Comparison of ENCODE assay signal across 1 cellular context in the genomic region with DNA sequence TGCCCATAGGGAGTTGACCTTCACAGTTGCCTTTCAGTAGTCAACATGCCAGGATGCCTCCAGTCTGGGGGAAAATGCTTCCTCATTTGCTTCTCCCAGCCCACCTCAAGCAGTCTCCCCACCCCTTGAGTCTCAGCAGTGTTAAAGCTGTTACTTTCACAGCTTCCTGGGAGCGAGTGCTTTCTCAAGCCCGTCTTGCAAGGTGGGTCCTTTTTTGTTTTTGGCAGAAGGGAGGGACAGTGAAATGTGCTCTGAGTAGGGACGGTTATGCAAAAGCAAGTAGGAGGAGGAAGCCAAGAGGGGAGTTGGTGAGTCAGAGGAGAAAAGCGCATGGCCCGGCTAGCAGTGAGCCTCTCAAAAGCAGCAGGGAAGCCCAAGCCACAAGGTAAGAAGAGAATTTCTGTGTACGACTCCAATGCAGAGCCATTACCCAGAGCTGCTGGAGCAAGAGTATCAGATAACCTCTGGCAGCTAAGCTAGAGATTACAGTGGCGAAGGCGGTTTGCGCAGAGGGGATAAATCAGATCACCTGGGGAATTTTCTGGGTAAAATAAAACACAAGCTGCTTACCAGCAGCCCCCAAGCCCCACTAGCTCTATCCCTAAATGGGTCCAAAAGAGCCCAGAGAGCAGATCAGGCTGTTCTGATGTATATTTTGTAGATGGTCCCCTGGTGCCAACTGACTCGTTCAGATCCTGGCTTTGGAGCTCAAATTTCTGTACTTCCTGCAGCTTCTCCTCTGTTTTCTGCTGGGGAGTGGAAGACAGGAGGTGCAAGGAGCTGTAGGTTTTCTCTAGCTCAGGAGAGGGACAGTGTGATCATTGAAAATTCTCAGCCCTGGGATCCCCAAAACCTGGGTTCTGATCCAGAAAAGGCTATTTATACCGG.
TF ChIP-seq lines count a peak whose summit lies in the region.

CHST4 (plus strand) TSS at position 316 of the 888 bp plus-strand sequence. CDS start 10,252 bp downstream, outside the sequence.

TF ChIP-seq in WTC11, 78 proteins besides CTCF, POLR2A, EP300 and RAD21 (continued from another document):
- TF ChIP-seq, protein P1, sequence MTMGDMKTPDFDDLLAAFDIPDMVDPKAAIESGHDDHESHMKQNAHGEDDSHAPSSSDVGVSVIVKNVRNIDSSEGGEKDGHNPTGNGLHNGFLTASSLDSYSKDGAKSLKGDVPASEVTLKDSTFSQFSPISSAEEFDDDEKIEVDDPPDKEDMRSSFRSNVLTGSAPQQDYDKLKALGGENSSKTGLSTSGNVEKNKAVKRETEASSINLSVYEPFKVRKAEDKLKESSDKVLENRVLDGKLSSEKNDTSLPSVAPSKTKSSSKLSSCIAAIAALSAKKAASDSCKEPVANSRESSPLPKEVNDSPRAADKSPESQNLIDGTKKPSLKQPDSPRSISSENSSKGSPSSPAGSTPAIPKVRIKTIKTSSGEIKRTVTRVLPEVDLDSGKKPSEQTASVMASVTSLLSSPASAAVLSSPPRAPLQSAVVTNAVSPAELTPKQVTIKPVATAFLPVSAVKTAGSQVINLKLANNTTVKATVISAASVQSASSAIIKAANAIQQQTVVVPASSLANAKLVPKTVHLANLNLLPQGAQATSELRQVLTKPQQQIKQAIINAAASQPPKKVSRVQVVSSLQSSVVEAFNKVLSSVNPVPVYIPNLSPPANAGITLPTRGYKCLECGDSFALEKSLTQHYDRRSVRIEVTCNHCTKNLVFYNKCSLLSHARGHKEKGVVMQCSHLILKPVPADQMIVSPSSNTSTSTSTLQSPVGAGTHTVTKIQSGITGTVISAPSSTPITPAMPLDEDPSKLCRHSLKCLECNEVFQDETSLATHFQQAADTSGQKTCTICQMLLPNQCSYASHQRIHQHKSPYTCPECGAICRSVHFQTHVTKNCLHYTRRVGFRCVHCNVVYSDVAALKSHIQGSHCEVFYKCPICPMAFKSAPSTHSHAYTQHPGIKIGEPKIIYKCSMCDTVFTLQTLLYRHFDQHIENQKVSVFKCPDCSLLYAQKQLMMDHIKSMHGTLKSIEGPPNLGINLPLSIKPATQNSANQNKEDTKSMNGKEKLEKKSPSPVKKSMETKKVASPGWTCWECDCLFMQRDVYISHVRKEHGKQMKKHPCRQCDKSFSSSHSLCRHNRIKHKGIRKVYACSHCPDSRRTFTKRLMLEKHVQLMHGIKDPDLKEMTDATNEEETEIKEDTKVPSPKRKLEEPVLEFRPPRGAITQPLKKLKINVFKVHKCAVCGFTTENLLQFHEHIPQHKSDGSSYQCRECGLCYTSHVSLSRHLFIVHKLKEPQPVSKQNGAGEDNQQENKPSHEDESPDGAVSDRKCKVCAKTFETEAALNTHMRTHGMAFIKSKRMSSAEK (CRISPR knock-in tag; IDR thresholded peaks at IDR 0.05; ENCODE audit: borderline replicate concordance): no peak
- TF ChIP-seq ZNF423 (CRISPR knock-in tag; IDR thresholded peaks at IDR 0.05) (0 out of 2 replicates have a peak, but pooled peaks have one; percentile 39), ZNF219 (CRISPR knock-in tag; IDR thresholded peaks at IDR 0.05; ENCODE audit: borderline replicate concordance) (no peak), ZNF671 (CRISPR knock-in tag; IDR thresholded peaks at IDR 0.05) (no peak), FOXP4 (CRISPR knock-in tag; IDR thresholded peaks at IDR 0.05) (peak; percentile 35; the same call in 1 of the 2 replicates), SP1 (CRISPR knock-in tag; conservative IDR thresholded peaks at IDR 0.05) (0 out of 2 replicates have a peak, but pooled peaks have one; percentile 56), FOXK1 (CRISPR knock-in tag; IDR thresholded peaks at IDR 0.05) (peak; percentile 22; the same call in 1 of the 2 replicates), KAT7 (CRISPR knock-in tag; IDR thresholded peaks at IDR 0.05; ENCODE audit: borderline replicate concordance) (no peak; the same call in 1 of the 2 replicates), ZNF121 (CRISPR knock-in tag; IDR thresholded peaks at IDR 0.05) (peak; percentile 94), IRF2 (CRISPR knock-in tag; IDR thresholded peaks at IDR 0.05; ENCODE audit: borderline replicate concordance, low read depth) (no peak), FOXP1 (CRISPR knock-in tag; IDR thresholded peaks at IDR 0.05; ENCODE audit: borderline replicate concordance) (peak; percentile 28; the same call in 1 of the 2 replicates), HMGA2 (CRISPR knock-in tag; IDR thresholded peaks at IDR 0.05) (no peak), ATF1 (CRISPR knock-in tag; IDR thresholded peaks at IDR 0.05) (no peak), GRHL2 (CRISPR knock-in tag; IDR thresholded peaks at IDR 0.05; ENCODE audit: insufficient replicate concordance, severe bottlenecking) (no peak), PRRX2 (CRISPR knock-in tag; IDR thresholded peaks at IDR 0.05) (no peak), ATF6 (CRISPR knock-in tag; IDR thresholded peaks at IDR 0.05) (no peak)
- TF ChIP-seq, protein P2, sequence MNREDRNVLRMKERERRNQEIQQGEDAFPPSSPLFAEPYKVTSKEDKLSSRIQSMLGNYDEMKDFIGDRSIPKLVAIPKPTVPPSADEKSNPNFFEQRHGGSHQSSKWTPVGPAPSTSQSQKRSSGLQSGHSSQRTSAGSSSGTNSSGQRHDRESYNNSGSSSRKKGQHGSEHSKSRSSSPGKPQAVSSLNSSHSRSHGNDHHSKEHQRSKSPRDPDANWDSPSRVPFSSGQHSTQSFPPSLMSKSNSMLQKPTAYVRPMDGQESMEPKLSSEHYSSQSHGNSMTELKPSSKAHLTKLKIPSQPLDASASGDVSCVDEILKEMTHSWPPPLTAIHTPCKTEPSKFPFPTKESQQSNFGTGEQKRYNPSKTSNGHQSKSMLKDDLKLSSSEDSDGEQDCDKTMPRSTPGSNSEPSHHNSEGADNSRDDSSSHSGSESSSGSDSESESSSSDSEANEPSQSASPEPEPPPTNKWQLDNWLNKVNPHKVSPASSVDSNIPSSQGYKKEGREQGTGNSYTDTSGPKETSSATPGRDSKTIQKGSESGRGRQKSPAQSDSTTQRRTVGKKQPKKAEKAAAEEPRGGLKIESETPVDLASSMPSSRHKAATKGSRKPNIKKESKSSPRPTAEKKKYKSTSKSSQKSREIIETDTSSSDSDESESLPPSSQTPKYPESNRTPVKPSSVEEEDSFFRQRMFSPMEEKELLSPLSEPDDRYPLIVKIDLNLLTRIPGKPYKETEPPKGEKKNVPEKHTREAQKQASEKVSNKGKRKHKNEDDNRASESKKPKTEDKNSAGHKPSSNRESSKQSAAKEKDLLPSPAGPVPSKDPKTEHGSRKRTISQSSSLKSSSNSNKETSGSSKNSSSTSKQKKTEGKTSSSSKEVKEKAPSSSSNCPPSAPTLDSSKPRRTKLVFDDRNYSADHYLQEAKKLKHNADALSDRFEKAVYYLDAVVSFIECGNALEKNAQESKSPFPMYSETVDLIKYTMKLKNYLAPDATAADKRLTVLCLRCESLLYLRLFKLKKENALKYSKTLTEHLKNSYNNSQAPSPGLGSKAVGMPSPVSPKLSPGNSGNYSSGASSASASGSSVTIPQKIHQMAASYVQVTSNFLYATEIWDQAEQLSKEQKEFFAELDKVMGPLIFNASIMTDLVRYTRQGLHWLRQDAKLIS (CRISPR knock-in tag; IDR thresholded peaks at IDR 0.05; ENCODE audit: borderline replicate concordance): no peak
- TF ChIP-seq, protein P3, sequence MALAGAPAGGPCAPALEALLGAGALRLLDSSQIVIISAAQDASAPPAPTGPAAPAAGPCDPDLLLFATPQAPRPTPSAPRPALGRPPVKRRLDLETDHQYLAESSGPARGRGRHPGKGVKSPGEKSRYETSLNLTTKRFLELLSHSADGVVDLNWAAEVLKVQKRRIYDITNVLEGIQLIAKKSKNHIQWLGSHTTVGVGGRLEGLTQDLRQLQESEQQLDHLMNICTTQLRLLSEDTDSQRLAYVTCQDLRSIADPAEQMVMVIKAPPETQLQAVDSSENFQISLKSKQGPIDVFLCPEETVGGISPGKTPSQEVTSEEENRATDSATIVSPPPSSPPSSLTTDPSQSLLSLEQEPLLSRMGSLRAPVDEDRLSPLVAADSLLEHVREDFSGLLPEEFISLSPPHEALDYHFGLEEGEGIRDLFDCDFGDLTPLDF (CRISPR knock-in tag; IDR thresholded peaks at IDR 0.05): no peak
- TF ChIP-seq, protein P4, sequence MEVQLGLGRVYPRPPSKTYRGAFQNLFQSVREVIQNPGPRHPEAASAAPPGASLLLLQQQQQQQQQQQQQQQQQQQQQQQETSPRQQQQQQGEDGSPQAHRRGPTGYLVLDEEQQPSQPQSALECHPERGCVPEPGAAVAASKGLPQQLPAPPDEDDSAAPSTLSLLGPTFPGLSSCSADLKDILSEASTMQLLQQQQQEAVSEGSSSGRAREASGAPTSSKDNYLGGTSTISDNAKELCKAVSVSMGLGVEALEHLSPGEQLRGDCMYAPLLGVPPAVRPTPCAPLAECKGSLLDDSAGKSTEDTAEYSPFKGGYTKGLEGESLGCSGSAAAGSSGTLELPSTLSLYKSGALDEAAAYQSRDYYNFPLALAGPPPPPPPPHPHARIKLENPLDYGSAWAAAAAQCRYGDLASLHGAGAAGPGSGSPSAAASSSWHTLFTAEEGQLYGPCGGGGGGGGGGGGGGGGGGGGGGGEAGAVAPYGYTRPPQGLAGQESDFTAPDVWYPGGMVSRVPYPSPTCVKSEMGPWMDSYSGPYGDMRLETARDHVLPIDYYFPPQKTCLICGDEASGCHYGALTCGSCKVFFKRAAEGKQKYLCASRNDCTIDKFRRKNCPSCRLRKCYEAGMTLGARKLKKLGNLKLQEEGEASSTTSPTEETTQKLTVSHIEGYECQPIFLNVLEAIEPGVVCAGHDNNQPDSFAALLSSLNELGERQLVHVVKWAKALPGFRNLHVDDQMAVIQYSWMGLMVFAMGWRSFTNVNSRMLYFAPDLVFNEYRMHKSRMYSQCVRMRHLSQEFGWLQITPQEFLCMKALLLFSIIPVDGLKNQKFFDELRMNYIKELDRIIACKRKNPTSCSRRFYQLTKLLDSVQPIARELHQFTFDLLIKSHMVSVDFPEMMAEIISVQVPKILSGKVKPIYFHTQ (CRISPR knock-in tag; IDR thresholded peaks at IDR 0.05): 0 out of 2 replicates have a peak, but pooled peaks have one; percentile 32
